Comparison of ENCODE assay signal across 9 cellular contexts in the genomic region with DNA sequence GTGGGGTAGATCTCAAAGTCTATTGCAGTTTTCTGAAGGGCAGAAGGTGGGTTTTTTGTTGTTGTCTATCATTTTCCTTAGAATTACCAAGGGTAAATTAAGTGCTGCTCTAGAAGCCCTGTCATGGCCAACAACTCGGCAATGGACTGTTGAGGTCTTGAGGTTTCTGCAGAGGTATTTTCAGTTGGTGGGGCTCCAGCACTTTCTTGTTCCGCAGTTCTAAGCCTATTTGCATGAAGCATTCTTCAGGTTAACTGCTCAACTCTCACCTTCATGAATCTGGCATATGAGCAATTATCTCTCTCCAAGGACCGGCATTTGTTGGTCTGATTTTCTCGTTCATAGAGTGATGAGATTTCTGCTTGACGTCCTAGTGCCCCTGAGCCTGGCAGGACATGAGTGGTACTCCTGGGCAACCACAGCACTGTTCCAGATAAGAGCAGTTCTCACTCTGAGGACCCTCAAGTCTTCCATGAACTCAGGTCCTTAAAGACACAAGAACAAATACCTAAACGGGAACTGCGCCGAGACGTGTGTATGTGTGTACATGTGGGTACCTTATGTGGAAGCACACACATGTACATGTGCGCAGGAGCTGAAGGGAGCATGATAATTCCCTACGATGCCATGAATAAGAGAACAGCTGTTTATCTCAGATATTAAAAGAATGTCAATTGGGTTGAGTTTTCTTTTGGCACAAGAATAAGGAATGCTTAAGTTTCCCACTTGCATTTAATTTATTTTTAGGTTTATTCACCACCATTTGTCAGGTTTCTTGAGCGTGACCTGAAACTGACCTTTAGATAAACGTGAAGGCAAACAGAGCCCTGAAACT.
DNase-seq lines count a peak whose midpoint lies in the region; ATAC-seq and TF ChIP-seq lines count a peak whose summit lies in the region.
"Had no signal": no experiment of that assay in that cellular context is flagged by ENCODE, and none has a peak within 500 bp of the region (broad histone marks: within the 10 kb centered on the region; RNA-seq: fewer than 3 reads in every experiment).

No MANE protein-coding gene starts in this region.

- POLR2A ChIA-PET in SK-N-SH (lab: Yijun Ruan, JAX), result interaction anchor here (0.6 kb wide), 1 partner anchor 1531 kb away, joined by 5 read pairs; no protein-coding TSS in a partner anchor

- TF ChIP-seq RAD21 in SK-N-SH (IDR thresholded peaks at IDR 0.05; ENCODE audit: low read length), result no peak

- peaks cover 3% of the 10 kb centered on the region for H3K27me3 Mint-ChIP-seq in activated naive CD8-positive, alpha-beta T cell treated with anti-CD3 and anti-CD28 coated beads for 36 hours
- H3K27me3 Mint-ChIP-seq in activated naive CD8-positive, alpha-beta T cell treated with anti-CD3 and anti-CD28 coated beads, Interleukin-2, amount 50 U/mL, for 24 hours, result no peaks in the 10 kb centered on the region
- peaks cover 15% of the 10 kb centered on the region for H3K27me3 Mint-ChIP-seq in type B pancreatic cell

- H3K36me3 ChIP-seq in SK-N-SH (replicated peaks in 1 of 2; ENCODE audit: control insufficient read depth in 1 of 2, insufficient read depth in 2 of 2, low read length in 1 of 2), result no peaks in the 10 kb centered on the region
- H3K36me3 ChIP-seq: esophagus muscularis mucosa had no signal

- no peak overlapping the region for H3K4me3 ChIP-seq in SK-N-SH (ENCODE audit: low read depth in 2 of 2, low read length in 1 of 2)

- no peak for ATAC-seq in activated naive CD8-positive, alpha-beta T cell treated with anti-CD3 and anti-CD28 coated beads, Interleukin-2, amount 50 U/mL, for 24 hours
- ATAC-seq in HG02981 (IDR thresholded peaks at IDR 0.05; ENCODE audit: unreplicated experiment), result peak; percentile 62
- no peak for ATAC-seq in activated CD4-positive, CD25-positive, alpha-beta regulatory T cell treated with anti-CD3 and anti-CD28 coated beads, Interleukin-2, amount 50 U/mL, for 24 hours

- no peak for TF ChIP-seq CTCF in SK-N-SH (IDR thresholded peaks at IDR 0.05)
- no peak for TF ChIP-seq CTCF in type B pancreatic cell (conservative IDR thresholded peaks at IDR 0.05)

- no peaks in the 10 kb centered on the region for H3K9me3 Mint-ChIP-seq in activated naive CD8-positive, alpha-beta T cell treated with anti-CD3 and anti-CD28 coated beads for 36 hours
- no peaks in the 10 kb centered on the region for H3K9me3 Mint-ChIP-seq in activated naive CD8-positive, alpha-beta T cell treated with anti-CD3 and anti-CD28 coated beads, Interleukin-2, amount 50 U/mL, for 24 hours
- no peaks in the 10 kb centered on the region for H3K9me3 Mint-ChIP-seq in type B pancreatic cell

- H3K4me1 Mint-ChIP-seq in activated naive CD8-positive, alpha-beta T cell treated with anti-CD3 and anti-CD28 coated beads for 36 hours, result peaks cover 5% of the 10 kb centered on the region
- peaks cover 9% of the 10 kb centered on the region for H3K4me1 Mint-ChIP-seq in activated naive CD8-positive, alpha-beta T cell treated with anti-CD3 and anti-CD28 coated beads, Interleukin-2, amount 50 U/mL, for 24 hours
- H3K4me1 Mint-ChIP-seq in type B pancreatic cell (ENCODE audit: unreplicated experiment), result peaks cover 55% of the 10 kb centered on the region

- DNase-seq in activated naive CD8-positive, alpha-beta T cell treated with anti-CD3 and anti-CD28 coated beads for 36 hours, result no peak
- no peak for DNase-seq in activated naive CD8-positive, alpha-beta T cell treated with anti-CD3 and anti-CD28 coated beads, Interleukin-2, amount 50 U/mL, for 24 hours
- DNase-seq in SK-N-SH, result no peak
- no peak for DNase-seq in type B pancreatic cell (ENCODE audit: extremely low spot score, unreplicated experiment)
- no peak for DNase-seq in H4 (ENCODE audit: low spot score)
- no peak for DNase-seq in LoVo (ENCODE audit: low spot score)

- H3K36me3 Mint-ChIP-seq in activated naive CD8-positive, alpha-beta T cell treated with anti-CD3 and anti-CD28 coated beads for 36 hours, result no peaks in the 10 kb centered on the region
- H3K36me3 Mint-ChIP-seq in activated naive CD8-positive, alpha-beta T cell treated with anti-CD3 and anti-CD28 coated beads, Interleukin-2, amount 50 U/mL, for 24 hours (ENCODE audit: low read depth), result no peaks in the 10 kb centered on the region
- H3K36me3 Mint-ChIP-seq in type B pancreatic cell, result no peaks in the 10 kb centered on the region

- no peaks in the 10 kb centered on the region for H3K9me3 ChIP-seq in SK-N-SH
- H3K9me3 ChIP-seq: esophagus muscularis mucosa had no signal

- peaks cover 5 to 38% of the 10 kb centered on the region in 2 experiments; a peak in 2 of 4 replicates for H3K4me1 ChIP-seq in SK-N-SH (ENCODE audit: control insufficient read depth in 1 of 2, insufficient read depth in 2 of 2, low read depth in 1 of 2, low read length in 1 of 2)

- H3K27ac Mint-ChIP-seq in activated naive CD8-positive, alpha-beta T cell treated with anti-CD3 and anti-CD28 coated beads for 36 hours, result peak overlapping the region; percentile 17
- no peak overlapping the region for H3K27ac Mint-ChIP-seq in activated naive CD8-positive, alpha-beta T cell treated with anti-CD3 and anti-CD28 coated beads, Interleukin-2, amount 50 U/mL, for 24 hours
- no peak overlapping the region for H3K27ac Mint-ChIP-seq in type B pancreatic cell

- no peaks in the 10 kb centered on the region for H4K20me1 ChIP-seq in SK-N-SH (ENCODE audit: insufficient read depth)

- H3F3A ChIP-seq in SK-N-SH (replicated peaks; ENCODE audit: insufficient read depth), result peaks cover 3% of the 10 kb centered on the region

- peak overlapping the region; percentile 83 to 98; a peak in 3 of 4 replicates for H3K27ac ChIP-seq in SK-N-SH (ENCODE audit: low read depth in 2 of 2, low read length in 1 of 2)
- H3K27ac ChIP-seq: esophagus muscularis mucosa had no signal

- peak overlapping the region; percentile 53 for H3K4me2 ChIP-seq in SK-N-SH

- no peaks in the 10 kb centered on the region for H3K9me2 ChIP-seq in SK-N-SH

- no peak overlapping the region for H3K4me3 Mint-ChIP-seq in activated naive CD8-positive, alpha-beta T cell treated with anti-CD3 and anti-CD28 coated beads for 36 hours
- H3K4me3 Mint-ChIP-seq in activated naive CD8-positive, alpha-beta T cell treated with anti-CD3 and anti-CD28 coated beads, Interleukin-2, amount 50 U/mL, for 24 hours, result no peak overlapping the region
- peak overlapping the region; percentile 77 for H3K4me3 Mint-ChIP-seq in type B pancreatic cell

- WGBS in SK-N-SH (ENCODE audit: low lambda C conversion rate), result 81% methylated on average over 13 of the region's 13 CpGs

- no peaks in the 10 kb centered on the region for H3K79me2 ChIP-seq in SK-N-SH (ENCODE audit: insufficient read depth)

- H3K27me3 ChIP-seq in SK-N-SH (ENCODE audit: insufficient read depth), result no peaks in the 10 kb centered on the region
- H3K27me3 ChIP-seq: esophagus muscularis mucosa had no signal

- CTCF ChIA-PET in SK-N-SH (lab: Yijun Ruan, JAX), result no interaction called here

- no peak overlapping the region for H2AFZ ChIP-seq in SK-N-SH (ENCODE audit: low read depth)

- no peak overlapping the region for H3K9ac ChIP-seq in SK-N-SH

- TF ChIP-seq EP300 in SK-N-SH (IDR thresholded peaks at IDR 0.05; ENCODE audit: borderline replicate concordance in 1 of 2, low read depth in 1 of 2, low read length in 1 of 2), result no peak

TF ChIP-seq in SK-N-SH, 30 proteins besides CTCF, POLR2A, EP300 and RAD21:
- TF ChIP-seq SIN3A (IDR thresholded peaks at IDR 0.05; ENCODE audit: borderline replicate concordance, low read depth, low read length) (no peak), SMC3 (IDR thresholded peaks at IDR 0.05; ENCODE audit: low read depth, low read length) (no peak), RCOR1 (IDR thresholded peaks at IDR 0.05; ENCODE audit: low read length) (no peak), MEF2A (IDR thresholded peaks at IDR 0.05; ENCODE audit: borderline replicate concordance, low read depth) (peak; percentile 46; the same call in 1 of the 2 replicates), JUND (IDR thresholded peaks at IDR 0.05) (no peak), TEAD4 (IDR thresholded peaks at IDR 0.05; ENCODE audit: borderline replicate concordance, insufficient read depth) (no peak), CHD2 (IDR thresholded peaks at IDR 0.05; ENCODE audit: low read length, partially characterized antibody) (no peak), RXRA (IDR thresholded peaks at IDR 0.05; ENCODE audit: borderline replicate concordance, low read depth) (peak; percentile 85), FOXM1 (IDR thresholded peaks at IDR 0.05; ENCODE audit: low read depth) (no peak), TCF12 (IDR thresholded peaks at IDR 0.05) (no peak; the same call in 1 of the 2 replicates), NFIC (IDR thresholded peaks at IDR 0.05; ENCODE audit: borderline replicate concordance) (no peak), MXI1 (IDR thresholded peaks at IDR 0.05; ENCODE audit: low read depth, low read length) (0 out of 2 replicates have a peak, but pooled peaks have one; percentile 5), ELF1 (IDR thresholded peaks at IDR 0.05) (no peak)
- TF ChIP-seq, protein P1, sequence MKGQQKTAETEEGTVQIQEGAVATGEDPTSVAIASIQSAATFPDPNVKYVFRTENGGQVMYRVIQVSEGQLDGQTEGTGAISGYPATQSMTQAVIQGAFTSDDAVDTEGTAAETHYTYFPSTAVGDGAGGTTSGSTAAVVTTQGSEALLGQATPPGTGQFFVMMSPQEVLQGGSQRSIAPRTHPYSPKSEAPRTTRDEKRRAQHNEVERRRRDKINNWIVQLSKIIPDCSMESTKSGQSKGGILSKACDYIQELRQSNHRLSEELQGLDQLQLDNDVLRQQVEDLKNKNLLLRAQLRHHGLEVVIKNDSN (IDR thresholded peaks at IDR 0.05; ENCODE audit: borderline replicate concordance, low read depth), result no peak
- TF ChIP-seq, protein P2, sequence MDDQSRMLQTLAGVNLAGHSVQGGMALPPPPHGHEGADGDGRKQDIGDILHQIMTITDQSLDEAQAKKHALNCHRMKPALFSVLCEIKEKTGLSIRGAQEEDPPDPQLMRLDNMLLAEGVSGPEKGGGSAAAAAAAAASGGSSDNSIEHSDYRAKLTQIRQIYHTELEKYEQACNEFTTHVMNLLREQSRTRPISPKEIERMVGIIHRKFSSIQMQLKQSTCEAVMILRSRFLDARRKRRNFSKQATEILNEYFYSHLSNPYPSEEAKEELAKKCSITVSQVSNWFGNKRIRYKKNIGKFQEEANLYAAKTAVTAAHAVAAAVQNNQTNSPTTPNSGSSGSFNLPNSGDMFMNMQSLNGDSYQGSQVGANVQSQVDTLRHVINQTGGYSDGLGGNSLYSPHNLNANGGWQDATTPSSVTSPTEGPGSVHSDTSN (IDR thresholded peaks at IDR 0.05), result no peak
